8 cellular contexts compared by ENCODE assay signal in genomic region chr18:28177828-28178635, GRCh38. TPM values are rescaled to one million over a fixed set of nuclear protein-coding genes. Genes with fewer than 3 reads are reported as not detected.
A peak's percentile ranks its signal among the peaks of the same experiment; 100 is the strongest.
DNase-seq lines count a peak whose midpoint lies in the region; ATAC-seq and TF ChIP-seq lines count a peak whose summit lies in the region.

No MANE protein-coding gene starts in this region.

- WGBS in lower leg skin, 2 donors, result 1% methylated on average over 48 to 53 of the region's 83 CpGs

- peaks cover 0 to 22% of the 10 kb centered on the region in 2 donors for H3K4me1 ChIP-seq in thoracic aorta (ENCODE audit: control insufficient read depth in 1 of 2, low read depth in 2 of 2)

- intact Hi-C loops in lower leg skin (cut with DNase I; ENCODE audit: low total_unique reads), result no loop called here

- H3K4me3 ChIP-seq in lower leg skin (ENCODE audit: low read depth, poor library complexity, severe bottlenecking) (peak overlapping the region; percentile 14), thoracic aorta (peak overlapping the region; percentile 85)

- H3K9me3 ChIP-seq in thoracic aorta, result no peaks in the 10 kb centered on the region

- peak; percentile 10 for DNase-seq in COLO829 (ENCODE audit: low spot score)
- peak; percentile 81 for DNase-seq in dermis blood vessel endothelial cell
- DNase-seq in lower leg skin (ENCODE audit: low spot score in 2 of 2), result no peak
- DNase-seq in thoracic aorta (ENCODE audit: low spot score), result no peak
- no peak for DNase-seq in GM19240 (ENCODE audit: insufficient read length, low spot score)
- no peak for DNase-seq in stimulated activated CD4-positive, alpha-beta T cell treated with anti-CD3 and anti-CD28 coated beads, Interleukin-4, amount 100 ng/mL, for 4 hours

- TF ChIP-seq POLR2A in lower leg skin (IDR thresholded peaks at IDR 0.05), result no peak

- no peak for TF ChIP-seq CTCF in lower leg skin (IDR thresholded peaks at IDR 0.05)
- TF ChIP-seq CTCF in thoracic aorta (IDR thresholded peaks at IDR 0.05), result no peak

- peak overlapping the region; percentile 75 to 83 for H3K27ac ChIP-seq in thoracic aorta

- ATAC-seq in HG03025 (IDR thresholded peaks at IDR 0.05; ENCODE audit: low FRiP score, unreplicated experiment), result peak; percentile 41
- peak; percentile 69 for ATAC-seq in thoracic aorta (ENCODE audit: insufficient number of reproducible peaks, low FRiP score, low read depth)

- H3K27me3 ChIP-seq in thoracic aorta (replicated peaks; ENCODE audit: insufficient read depth), result no peaks in the 10 kb centered on the region

- H3K36me3 ChIP-seq in thoracic aorta, result no peaks in the 10 kb centered on the region

TF ChIP-seq in PFSK-1, 5 proteins besides CTCF, POLR2A, EP300 and RAD21:
- peak; percentile 19 for TF ChIP-seq FOXP2 (optimal IDR thresholded peaks at IDR 0.05; ENCODE audit: borderline replicate concordance, extremely low read depth, extremely low read length, insufficient read depth)
- no peak for TF ChIP-seq REST (IDR thresholded peaks at IDR 0.05; ENCODE audit: insufficient read depth in 1 of 2, low read depth in 2 of 2, low read length in 2 of 2)

RNA-seq across cellular contexts. Expression of gene CDH2, which starts 1.1 kb away (rescaled TPM):
- polyA plus RNA-seq in PFSK-1 (2012; ENCODE audit: insufficient read length, low read depth), result 20.4 TPM
- total RNA-seq in dermis blood vessel endothelial cell (1.8 and 1.9 TPM in 2 replicates), lower leg skin (under 1 TPM; 0.13 to 0.95 (median 0.64) TPM), thoracic aorta (10 to 100 TPM; 25.9 to 37.9 TPM)

Comparison
In these comparisons a context has a peak if more than half of its experiments do, and no peak if none do; other contexts are left out.
1. DNase-seq: peak in COLO829 (single experiment) and dermis blood vessel endothelial cell (single experiment); none in lower leg skin (0 of 2), thoracic aorta (single experiment), GM19240 (single experiment) and stimulated activated CD4-positive, alpha-beta T cell treated with anti-CD3 and anti-CD28 coated beads, Interleukin-4, amount 100 ng/mL, for 4 hours (0 of 2).